1 cellular context compared by ENCODE assay signal in genomic region chr4:100366213-100366612, GRCh38.
TF ChIP-seq lines count a peak whose summit lies in the region.

No MANE protein-coding gene starts in this region.

TF ChIP-seq in HepG2, 621 proteins besides CTCF, POLR2A, EP300 and RAD21 (continued from another document):
- TF ChIP-seq BCLAF1 (IDR thresholded peaks at IDR 0.05): no peak
- no peak for TF ChIP-seq TFAP4 (IDR thresholded peaks at IDR 0.05; ENCODE audit: borderline replicate concordance, low read depth)
- TF ChIP-seq KLF13 (CRISPR knock-in tag; IDR thresholded peaks at IDR 0.05): no peak
